Comparison of ENCODE assay signal across 1 cellular context in the genomic region with DNA sequence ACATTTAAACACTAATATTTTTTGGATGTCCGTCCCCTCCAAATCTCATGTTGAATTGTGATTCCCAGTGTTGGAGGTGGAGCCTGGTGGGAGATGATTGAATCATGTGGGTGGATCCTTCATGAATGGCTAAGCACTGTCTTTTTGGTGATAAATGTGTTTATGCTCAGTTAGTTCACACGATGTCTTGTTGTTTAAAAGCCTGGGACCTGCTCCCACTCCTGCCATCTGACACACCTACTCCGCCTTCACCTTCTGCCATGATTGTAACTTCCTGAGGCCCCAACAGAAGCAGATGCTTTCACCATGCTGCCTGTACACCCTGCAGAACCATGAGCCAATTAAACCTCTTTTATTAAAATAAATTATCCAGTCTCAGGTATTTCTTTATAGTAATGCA.
TF ChIP-seq lines count a peak whose summit lies in the region.

No MANE protein-coding gene starts in this region.

TF ChIP-seq in K562, 482 proteins besides CTCF, POLR2A, EP300 and RAD21 (continued from another document):
- TF ChIP-seq, protein P1, sequence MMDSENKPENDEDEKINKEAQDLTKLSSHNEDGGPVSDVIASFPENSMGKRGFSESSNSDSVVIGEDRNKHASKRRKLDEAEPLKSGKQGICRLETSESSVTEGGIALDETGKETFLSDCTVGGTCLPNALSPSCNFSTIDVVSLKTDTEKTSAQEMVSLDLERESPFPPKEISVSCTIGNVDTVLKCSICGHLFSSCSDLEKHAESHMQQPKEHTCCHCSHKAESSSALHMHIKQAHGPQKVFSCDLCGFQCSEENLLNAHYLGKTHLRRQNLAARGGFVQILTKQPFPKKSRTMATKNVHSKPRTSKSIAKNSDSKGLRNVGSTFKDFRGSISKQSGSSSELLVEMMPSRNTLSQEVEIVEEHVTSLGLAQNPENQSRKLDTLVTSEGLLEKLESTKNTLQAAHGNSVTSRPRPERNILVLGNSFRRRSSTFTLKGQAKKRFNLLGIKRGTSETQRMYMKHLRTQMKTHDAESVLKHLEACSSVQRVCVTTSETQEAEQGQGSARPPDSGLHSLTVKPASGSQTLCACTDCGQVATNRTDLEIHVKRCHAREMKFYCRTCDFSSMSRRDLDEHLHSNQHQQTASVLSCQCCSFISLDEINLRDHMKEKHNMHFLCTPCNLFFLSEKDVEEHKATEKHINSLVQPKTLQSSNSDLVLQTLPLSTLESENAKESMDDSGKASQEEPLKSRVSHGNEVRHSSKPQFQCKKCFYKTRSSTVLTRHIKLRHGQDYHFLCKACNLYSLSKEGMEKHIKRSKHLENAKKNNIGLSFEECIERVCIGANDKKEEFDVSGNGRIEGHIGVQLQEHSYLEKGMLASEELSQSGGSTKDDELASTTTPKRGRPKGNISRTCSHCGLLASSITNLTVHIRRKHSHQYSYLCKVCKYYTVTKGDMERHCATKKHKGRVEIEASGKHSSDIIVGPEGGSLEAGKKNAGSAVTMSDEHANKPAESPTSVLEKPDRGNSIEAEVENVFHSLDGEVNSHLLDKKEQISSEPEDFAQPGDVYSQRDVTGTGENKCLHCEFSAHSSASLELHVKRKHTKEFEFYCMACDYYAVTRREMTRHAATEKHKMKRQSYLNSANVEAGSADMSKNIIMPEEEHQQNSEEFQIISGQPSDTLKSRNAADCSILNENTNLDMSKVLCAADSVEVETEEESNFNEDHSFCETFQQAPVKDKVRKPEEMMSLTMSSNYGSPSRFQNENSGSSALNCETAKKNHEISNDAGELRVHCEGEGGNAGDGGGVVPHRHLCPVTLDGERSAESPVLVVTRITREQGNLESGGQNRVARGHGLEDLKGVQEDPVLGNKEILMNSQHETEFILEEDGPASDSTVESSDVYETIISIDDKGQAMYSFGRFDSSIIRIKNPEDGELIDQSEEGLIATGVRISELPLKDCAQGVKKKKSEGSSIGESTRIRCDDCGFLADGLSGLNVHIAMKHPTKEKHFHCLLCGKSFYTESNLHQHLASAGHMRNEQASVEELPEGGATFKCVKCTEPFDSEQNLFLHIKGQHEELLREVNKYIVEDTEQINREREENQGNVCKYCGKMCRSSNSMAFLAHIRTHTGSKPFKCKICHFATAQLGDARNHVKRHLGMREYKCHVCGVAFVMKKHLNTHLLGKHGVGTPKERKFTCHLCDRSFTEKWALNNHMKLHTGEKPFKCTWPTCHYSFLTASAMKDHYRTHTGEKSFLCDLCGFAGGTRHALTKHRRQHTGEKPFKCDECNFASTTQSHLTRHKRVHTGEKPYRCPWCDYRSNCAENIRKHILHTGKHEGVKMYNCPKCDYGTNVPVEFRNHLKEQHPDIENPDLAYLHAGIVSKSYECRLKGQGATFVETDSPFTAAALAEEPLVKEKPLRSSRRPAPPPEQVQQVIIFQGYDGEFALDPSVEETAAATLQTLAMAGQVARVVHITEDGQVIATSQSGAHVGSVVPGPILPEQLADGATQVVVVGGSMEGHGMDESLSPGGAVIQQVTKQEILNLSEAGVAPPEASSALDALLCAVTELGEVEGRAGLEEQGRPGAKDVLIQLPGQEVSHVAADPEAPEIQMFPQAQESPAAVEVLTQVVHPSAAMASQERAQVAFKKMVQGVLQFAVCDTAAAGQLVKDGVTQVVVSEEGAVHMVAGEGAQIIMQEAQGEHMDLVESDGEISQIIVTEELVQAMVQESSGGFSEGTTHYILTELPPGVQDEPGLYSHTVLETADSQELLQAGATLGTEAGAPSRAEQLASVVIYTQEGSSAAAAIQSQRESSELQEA (IDR thresholded peaks at IDR 0.05; ENCODE audit: low read depth), result no peak
TF ChIP-seq in K562: peak in this region for 1.
